ENCODE assay signal across 8 cellular contexts in genomic region chr16:643050-643368, GRCh38. TPM values are rescaled to one million over a fixed set of nuclear protein-coding genes. Genes with fewer than 3 reads are reported as not detected.
DNase-seq lines count a peak whose midpoint lies in the region; TF ChIP-seq lines count a peak whose summit lies in the region.

No MANE protein-coding gene starts in this region.

- peaks cover 44% of the 10 kb centered on the region for H3K4me1 ChIP-seq in OCI-LY7 (ENCODE audit: insufficient read depth, low read length, poor library complexity, severe bottlenecking)
- H3K4me1 ChIP-seq in esophagus muscularis mucosa, result peaks cover 42 to 86% (median 68%) of the 10 kb centered on the region in 4 donors
- H3K4me1 ChIP-seq in parathyroid adenoma, result peaks cover 36% of the 10 kb centered on the region

- no peak overlapping the region for H2AFZ ChIP-seq in OCI-LY7 (ENCODE audit: low read length)
- H2AFZ ChIP-seq in parathyroid adenoma, result no peak overlapping the region

- POLR2A ChIA-PET in OCI-LY7 (lab: Charles Lee), result no interaction called here

- H3K27ac ChIP-seq in OCI-LY7 (ENCODE audit: low read depth, low read length, poor library complexity, severe bottlenecking) (peak overlapping the region; percentile 40), esophagus muscularis mucosa (replicated peaks in 1 of 4) (peak overlapping the region; percentile 80 to 94 (median 92)), parathyroid adenoma (peak overlapping the region; percentile 85)

- TF ChIP-seq CTCF in OCI-LY7 (conservative IDR thresholded peaks at IDR 0.05; ENCODE audit: low read length), result no peak
- TF ChIP-seq CTCF in esophagus muscularis mucosa (IDR thresholded peaks at IDR 0.05), result no peak
- no peak for TF ChIP-seq CTCF in parathyroid adenoma (IDR thresholded peaks at IDR 0.05)

- no peaks in the 10 kb centered on the region for H3K27me3 ChIP-seq in esophagus muscularis mucosa
- H3K27me3 ChIP-seq in parathyroid adenoma (ENCODE audit: control insufficient read depth, insufficient read depth, low read length), result no peaks in the 10 kb centered on the region

- no peak for TF ChIP-seq POLR2A in esophagus muscularis mucosa (IDR thresholded peaks at IDR 0.05; ENCODE audit: low read depth)

- H3K79me2 ChIP-seq in OCI-LY7 (ENCODE audit: insufficient read depth, low read depth, low read length), result no peaks in the 10 kb centered on the region; the same call in 1 of the 2 replicates
- peaks cover 34% of the 10 kb centered on the region for H3K79me2 ChIP-seq in parathyroid adenoma

- 89% methylated on average over 8 of the region's 13 CpGs for WGBS in esophagus muscularis mucosa

- H3K36me3 ChIP-seq in OCI-LY7 (ENCODE audit: insufficient read depth, low read length), result no peaks in the 10 kb centered on the region; the same call in 1 of the 2 replicates
- H3K36me3 ChIP-seq in esophagus muscularis mucosa, result peaks cover 0 to 5% (median 4%) of the 10 kb centered on the region in 4 donors
- no peaks in the 10 kb centered on the region for H3K36me3 ChIP-seq in parathyroid adenoma (ENCODE audit: control insufficient read depth, insufficient read depth, low read length)

- H4K20me1 ChIP-seq in OCI-LY7 (ENCODE audit: insufficient read depth, low read length), result no peaks in the 10 kb centered on the region

- H3K9me3 ChIP-seq in OCI-LY7 (ENCODE audit: low read length), result no peaks in the 10 kb centered on the region
- no peaks in the 10 kb centered on the region for H3K9me3 ChIP-seq in esophagus muscularis mucosa
- no peaks in the 10 kb centered on the region for H3K9me3 ChIP-seq in parathyroid adenoma (ENCODE audit: control insufficient read depth, low read length)

- CTCF ChIA-PET in OCI-LY7 (lab: Charles Lee; ENCODE audit: unreplicated experiment), result no interaction called here

- H3K9ac ChIP-seq in parathyroid adenoma, result no peak overlapping the region

- no peaks in the 10 kb centered on the region for H3K9me2 ChIP-seq in OCI-LY7 (ENCODE audit: insufficient read depth, low read length)

- intact Hi-C loops in OCI-LY7 (cut with micrococcal nuclease; ENCODE audit: unreplicated experiment), result no loop called here
- intact Hi-C loops in esophagus muscularis mucosa (cut with DNase I), result no loop called here

- DNase-seq in COLO668 (lab: John Stamatoyannopoulos, UW; ENCODE audit: unreplicated experiment) (peak; percentile 26), OCI-LY7 (ENCODE audit: low spot score) (no peak), esophagus muscularis mucosa (ENCODE audit: extremely low spot score) (no peak), A172 (ENCODE audit: low spot score) (no peak), NCI-H524 (lab: John Stamatoyannopoulos, UW) (no peak), DMS 273 treated with DMSO at 0.1 percent for 48 hours (lab: John Stamatoyannopoulos, UW) (no peak)
- no peak for DNase-seq in stimulated activated CD4-positive, alpha-beta T cell treated with anti-CD3 and anti-CD28 coated beads, Interleukin-4, amount 100 ng/mL, for 4 hours

- no TSS peak for BruUV-seq in OCI-LY7 (replicated peaks; lab: Mats Ljungman, UMichigan)

- peak overlapping the region; percentile 78 for H3K4me3 ChIP-seq in OCI-LY7 (ENCODE audit: low read depth, low read length, poor library complexity, severe bottlenecking)
- H3K4me3 ChIP-seq in esophagus muscularis mucosa, result peak overlapping the region; percentile 91 to 97 (median 94)
- H3K4me3 ChIP-seq in parathyroid adenoma (ENCODE audit: low read depth, low read length), result peak overlapping the region; percentile 83

- no peak for TF ChIP-seq EP300 in esophagus muscularis mucosa (IDR thresholded peaks at IDR 0.05)

- H3K4me2 ChIP-seq in OCI-LY7 (ENCODE audit: low read length) (peak overlapping the region; percentile 89), parathyroid adenoma (ENCODE audit: low read length) (peak overlapping the region; percentile 83)

RNA-seq across cellular contexts. Expression of gene MCRIP2, which starts 1.4 kb away (rescaled TPM):
- 62.8 and 63.2 TPM in 2 replicates for total RNA-seq in OCI-LY7 (2014; rRNA removed; shearing (Covaris generic))
- total RNA-seq in OCI-LY7 (2022) (47.8 and 64.1 TPM in 2 replicates), esophagus muscularis mucosa (10 to 100 TPM; 50.7 to 65.4 (median 59.1) TPM)
- total RNA-seq in A172 (2014; rRNA removed; shearing (Covaris generic)), result 27.8 and 36.1 TPM in 2 replicates

RNA-seq across cellular contexts. Expression of gene WDR90, which starts 6.2 kb away (rescaled TPM):
- total RNA-seq in OCI-LY7 (2014; rRNA removed; shearing (Covaris generic)), result 77.6 and 110 TPM in 2 replicates
- total RNA-seq in OCI-LY7 (2022) (143 and 153 TPM in 2 replicates), esophagus muscularis mucosa (10 to 100 TPM in 3 of 4 donors, 1 to 10 TPM in 1; 8.2 to 22.7 (median 16.5) TPM)
- 17.1 and 28.7 TPM in 2 replicates for total RNA-seq in A172 (2014; rRNA removed; shearing (Covaris generic))

RNA-seq across cellular contexts. Expression of gene METTL26, which starts 6.9 kb away (rescaled TPM):
- 135 and 152 TPM in 2 replicates for total RNA-seq in OCI-LY7 (2014; rRNA removed; shearing (Covaris generic))
- 83.9 and 99.0 TPM in 2 replicates for total RNA-seq in OCI-LY7 (2022)
- 100 to 1,000 TPM; 129 to 166 (median 142) TPM for total RNA-seq in esophagus muscularis mucosa
- 126 and 150 TPM in 2 replicates for total RNA-seq in A172 (2014; rRNA removed; shearing (Covaris generic))

RNA-seq across cellular contexts. Expression of gene WFIKKN1, which starts 12.2 kb away (rescaled TPM):
- 0.46 and 0.47 TPM in 2 replicates for total RNA-seq in OCI-LY7 (2014; rRNA removed; shearing (Covaris generic))
- 0.81 and 1.2 TPM in 2 replicates for total RNA-seq in OCI-LY7 (2022)
- under 1 TPM; 0.33 to 0.80 (median 0.43) TPM for total RNA-seq in esophagus muscularis mucosa
- total RNA-seq in A172 (2014; rRNA removed; shearing (Covaris generic)), result 0.24 TPM in 1 of 2 replicates, not detected in the other

RNA-seq across cellular contexts. Expression of gene RHOT2, which starts 24.9 kb away (rescaled TPM):
- 129 and 136 TPM in 2 replicates for total RNA-seq in OCI-LY7 (2014; rRNA removed; shearing (Covaris generic))
- 129 and 133 TPM in 2 replicates for total RNA-seq in OCI-LY7 (2022)
- 10 to 100 TPM; 34.5 to 67.5 (median 58.6) TPM for total RNA-seq in esophagus muscularis mucosa
- total RNA-seq in A172 (2014; rRNA removed; shearing (Covaris generic)), result 38.5 and 41.2 TPM in 2 replicates

Comparison
In these comparisons a context has a peak if more than half of its experiments do, and no peak if none do; other contexts are left out.
1. H3K27ac ChIP-seq: peak in every context shown above with its lines; median percentile 92 in esophagus muscularis mucosa; 85 in parathyroid adenoma; 40 in OCI-LY7.